15 cellular contexts compared by ENCODE assay signal in genomic region chr21:40067751-40068150, GRCh38.
A peak's percentile ranks its signal among the peaks of the same experiment; 100 is the strongest.
DNase-seq lines count a peak whose midpoint lies in the region; ATAC-seq and TF ChIP-seq lines count a peak whose summit lies in the region.
"Had no signal": no experiment of that assay in that cellular context is flagged by ENCODE, and none has a peak within 500 bp of the region (broad histone marks: within the 10 kb centered on the region; RNA-seq: fewer than 3 reads in every experiment).

No MANE protein-coding gene starts in this region.

- H3K4me1 Mint-ChIP-seq in HFFc6 (ENCODE audit: low read depth) = peaks cover 5% of the 10 kb centered on the region; the same call in 1 of the 2 replicates

- H3K9me3 ChIP-seq in trophoblast cell (ENCODE audit: insufficient read depth, low read depth, low read length) (peaks cover 1% of the 10 kb centered on the region), body of pancreas (no peaks in the 10 kb centered on the region)
- H3K9me3 ChIP-seq: MG63 had no signal

- H3K18ac ChIP-seq in trophoblast cell (ENCODE audit: low read length) = no peak overlapping the region

- no peak overlapping the region for H3K14ac ChIP-seq in trophoblast cell (ENCODE audit: low read length)

- no peak overlapping the region for H3K23ac ChIP-seq in trophoblast cell (ENCODE audit: low read length)

- peaks cover 9% of the 10 kb centered on the region; the same call in 1 of the 2 replicates for H3K36me3 Mint-ChIP-seq in HFFc6 (ENCODE audit: low read depth)

- no peak overlapping the region for H2BK5ac ChIP-seq in trophoblast cell (ENCODE audit: low read depth, low read length, poor library complexity)

- no peak overlapping the region for H3K27ac Mint-ChIP-seq in HFFc6

- no peak for TF ChIP-seq CTCF in body of pancreas (IDR thresholded peaks at IDR 0.05)
- no peak for TF ChIP-seq CTCF in HFFc6 (IDR thresholded peaks at IDR 0.05)

- peaks cover 31% of the 10 kb centered on the region for H3K9me3 Mint-ChIP-seq in HFFc6

- H3K4me3 ChIP-seq in trophoblast cell (ENCODE audit: low read depth, low read length) (no peak overlapping the region), body of pancreas (no peak overlapping the region)
- H3K4me3 ChIP-seq: MG63 had no signal

- no peak overlapping the region for H4K8ac ChIP-seq in trophoblast cell (ENCODE audit: low read depth, low read length)

- H3K36me3 ChIP-seq in trophoblast cell (ENCODE audit: control insufficient read depth in 1 of 2, insufficient read depth in 2 of 2, low read length in 2 of 2) = no peaks in the 10 kb centered on the region
- H3K36me3 ChIP-seq in body of pancreas (replicated peaks in 1 of 2; ENCODE audit: insufficient read depth in 1 of 2, low read depth in 2 of 2) = no peaks in the 10 kb centered on the region
- H3K36me3 ChIP-seq: MG63 had no signal

- H3K27ac ChIP-seq in trophoblast cell (ENCODE audit: low read depth, low read length) (no peak overlapping the region), body of pancreas (no peak overlapping the region)

- H3K4me1 ChIP-seq in trophoblast cell (ENCODE audit: control insufficient read depth in 1 of 2, insufficient read depth in 2 of 2, low read length in 2 of 2) (no peaks in the 10 kb centered on the region), body of pancreas (no peaks in the 10 kb centered on the region)

- no peak overlapping the region for H2AFZ ChIP-seq in trophoblast cell (ENCODE audit: insufficient read depth, low read length, poor library complexity)

- H3K9ac ChIP-seq in trophoblast cell (ENCODE audit: low read length) = peak overlapping the region; percentile 65

- no peak for TF ChIP-seq POLR2A in body of pancreas (IDR thresholded peaks at IDR 0.05)

- H4K12ac ChIP-seq in trophoblast cell (ENCODE audit: low read depth, low read length) = no peak overlapping the region

- H3K27me3 ChIP-seq in trophoblast cell (ENCODE audit: insufficient read depth, low read length) = no peaks in the 10 kb centered on the region
- peaks cover 0 to 4% of the 10 kb centered on the region in 2 donors for H3K27me3 ChIP-seq in body of pancreas

- peak; percentile 58 for DNase-seq in Ammon's horn (ENCODE audit: low spot score)
- peak; percentile 98 for DNase-seq in NCI-H1694 treated with DMSO at 0.1 percent for 48 hours (lab: John Stamatoyannopoulos, UW)
- DNase-seq in cerebellar cortex (ENCODE audit: low spot score) = peak; percentile 23
- no peak for DNase-seq in trophoblast cell
- no peak for DNase-seq in body of pancreas
- DNase-seq in HFFc6 = no peak
- DNase-seq in SIG-M5 (lab: John Stamatoyannopoulos, UW) = no peak
- DNase-seq: C1 segment of cervical spinal cord, IMR-90, Karpas-422, MG63, NCI-H1105 treated with DMSO at 0.1 percent for 48 hours, NCI-H187 treated with DMSO at 0.1 percent for 48 hours, NCI-H526, SW 1271 had no signal

- no peak overlapping the region for H4K91ac ChIP-seq in trophoblast cell (ENCODE audit: low read depth, low read length)

- no peak overlapping the region for H3K4me3 Mint-ChIP-seq in HFFc6

- WGBS in trophoblast cell (ENCODE audit: extremely low coverage, insufficient coverage, insufficient read length) = no CpG with 5 or more reads among the region's 4 CpGs
- 44 to 58% methylated on average over 4 of the region's 4 CpGs for WGBS in body of pancreas, 2 donors

- peaks cover 3% of the 10 kb centered on the region; the same call in 1 of the 2 replicates for H3K27me3 Mint-ChIP-seq in HFFc6 (ENCODE audit: insufficient read depth)

- no peak overlapping the region for H2BK120ac ChIP-seq in trophoblast cell (ENCODE audit: insufficient read depth, low read length, poor library complexity)

- H2BK12ac ChIP-seq in trophoblast cell (ENCODE audit: low read length) = no peak overlapping the region

- H3K79me2 ChIP-seq in trophoblast cell (ENCODE audit: control insufficient read depth, insufficient read depth, low read length, poor library complexity) = no peaks in the 10 kb centered on the region

- H3K4me2 ChIP-seq in trophoblast cell (ENCODE audit: low read length) = no peak overlapping the region

- ATAC-seq in body of pancreas = no peak

- H3K4ac ChIP-seq in trophoblast cell (ENCODE audit: low read depth, low read length) = no peak overlapping the region

- H3K79me1 ChIP-seq in trophoblast cell (ENCODE audit: low read length) = no peaks in the 10 kb centered on the region

- H2AK5ac ChIP-seq in trophoblast cell (ENCODE audit: low read length) = no peak overlapping the region

- intact Hi-C loops in body of pancreas (cut with DNase I) = no loop called here

Comparison
In these comparisons a context has a peak if more than half of its experiments do, and no peak if none do; other contexts are left out.
1. DNase-seq: peak in Ammon's horn (single experiment), NCI-H1694 treated with DMSO at 0.1 percent for 48 hours (single experiment) and cerebellar cortex (single experiment); none in trophoblast cell (0 of 2), body of pancreas (0 of 4), HFFc6 (single experiment) and SIG-M5 (single experiment).